Comparison of ENCODE assay signal across 24 cellular contexts in genomic region chr9:123604861-123605260, GRCh38.
"Had no signal": no experiment of that assay in that cellular context is flagged by ENCODE, and none has a peak within 500 bp of the region (broad histone marks: within the 10 kb centered on the region; RNA-seq: fewer than 3 reads in every experiment).

No MANE protein-coding gene starts in this region.

- H3K4me3 ChIP-seq: colonic mucosa, esophagus squamous epithelium, gastrocnemius medialis, heart right ventricle, left lung, lower lobe of right lung had no signal

- H3K27me3 ChIP-seq: colonic mucosa, esophagus squamous epithelium, gastrocnemius medialis, heart right ventricle, left lung had no signal

- ATAC-seq: effector memory CD8-positive, alpha-beta T cell; esophagus mucosa; gastrocnemius medialis; heart right ventricle; left cardiac atrium; left lung; left ventricle myocardium superior; lower lobe of right lung; naive thymus-derived CD8-positive, alpha-beta T cell had no signal

- H3K4me1 ChIP-seq: colonic mucosa, esophagus squamous epithelium, gastrocnemius medialis, heart right ventricle, left lung, lower lobe of right lung had no signal

- DNase-seq: colonic mucosa; cortex of kidney; effector CD8-positive, alpha-beta T cell; effector memory CD8-positive, alpha-beta T cell; endodermal cell; erythroblast; esophagus squamous epithelium; foreskin fibroblast; foreskin melanocyte; gastrocnemius medialis; glutamatergic neuron; head of caudate nucleus; heart right ventricle; hippocampal formation; left cardiac atrium; left lung; left ventricle myocardium superior; lower lobe of right lung; mesenchymal stem cell; midbrain; naive B cell; naive thymus-derived CD8-positive, alpha-beta T cell had no signal

- H3K9me3 ChIP-seq: colonic mucosa, esophagus squamous epithelium, gastrocnemius medialis, heart right ventricle, left lung, lower lobe of right lung had no signal

- H3K27ac ChIP-seq: epithelial cell of prostate, esophagus squamous epithelium, gastrocnemius medialis, heart right ventricle, left lung, lower lobe of right lung had no signal

- H3K36me3 ChIP-seq: colonic mucosa, esophagus squamous epithelium, gastrocnemius medialis, left lung, lower lobe of right lung had no signal
